In the genomic region with DNA sequence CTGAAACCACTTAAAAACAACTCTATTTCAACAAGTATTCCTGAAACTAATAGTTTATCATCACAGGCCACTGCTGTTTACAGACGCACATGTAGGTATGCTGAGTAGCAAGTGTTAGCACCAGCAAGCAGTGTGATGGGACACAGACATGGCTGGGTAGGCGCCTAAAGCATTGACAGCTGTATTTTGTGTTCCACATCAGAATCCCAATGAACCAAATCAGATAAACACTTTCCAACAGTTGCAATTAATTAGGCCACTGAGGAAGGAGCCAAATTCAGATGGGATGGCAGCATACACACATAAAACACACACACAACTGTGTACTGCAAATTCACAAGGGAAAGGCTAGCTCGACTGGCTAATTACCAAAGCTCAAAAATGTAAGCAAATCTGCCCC, we compare ENCODE assay signal across 29 cellular contexts. TPM values are rescaled to one million over a fixed set of nuclear protein-coding genes. Genes with fewer than 3 reads are reported as not detected.
"Had no signal": no experiment of that assay in that cellular context is flagged by ENCODE, and none has a peak within 500 bp of the region (broad histone marks: within the 10 kb centered on the region; RNA-seq: fewer than 3 reads in every experiment).

No MANE protein-coding gene starts in this region.

- H3K4me1 ChIP-seq: suprapubic skin, uterus had no signal

- H3K4me3 Mint-ChIP-seq: activated CD8-positive, alpha-beta T cell treated with anti-CD3 and anti-CD28 coated beads for 36 hours; activated T-cell treated with anti-CD3 and anti-CD28 coated beads, Interleukin-2, amount 50 U/mL, for 4 hours; activated T-helper 17 cell treated with anti-CD3 and anti-CD28 coated beads, Interleukin-2, amount 50 U/mL, for 72 hours; central memory CD8-positive, alpha-beta T cell; immature natural killer cell; natural killer cell treated with Interleukin-12 subunit alpha and Interleukin-12 subunit beta and Interleukin-15 and Interleukin-18, amount 100 ng/mL, for 72 hours; type B pancreatic cell; WTC11 had no signal

- FAIRE-seq: endometrium, kidney had no signal

- H3K36me3 ChIP-seq: uterus had no signal

- H3K4me3 ChIP-seq: lung, mucosa of descending colon, suprapubic skin, uterus had no signal

- H3K9me3 ChIP-seq: mucosa of descending colon, suprapubic skin, uterus had no signal

- H3K36me3 Mint-ChIP-seq: immature natural killer cell; natural killer cell treated with Interleukin-12 subunit alpha and Interleukin-12 subunit beta and Interleukin-15 and Interleukin-18, amount 100 ng/mL, for 72 hours had no signal

- ATAC-seq: activated CD8-positive, alpha-beta T cell treated with anti-CD3 and anti-CD28 coated beads for 36 hours; activated T-cell treated with anti-CD3 and anti-CD28 coated beads, Interleukin-2, amount 50 U/mL, for 4 hours; activated T-helper 17 cell treated with anti-CD3 and anti-CD28 coated beads, Interleukin-2, amount 50 U/mL, for 72 hours; mucosa of descending colon; natural killer cell treated with Interleukin-12 subunit alpha and Interleukin-12 subunit beta and Interleukin-15 and Interleukin-18, amount 100 ng/mL, for 72 hours; WTC11 had no signal

- DNase-seq: activated CD4-positive, alpha-beta T cell treated with anti-CD3 and anti-CD28 coated beads, Interleukin-2, amount 50 U/mL, for 1 hour; activated CD8-positive, alpha-beta T cell treated with anti-CD3 and anti-CD28 coated beads for 36 hours; activated gamma-delta T cell treated with Interleukin-2 at 50 U/mL for 16 hours; activated naive CD4-positive, alpha-beta T cell treated with anti-CD3 and anti-CD28 coated beads, Interleukin-2, amount 50 U/mL, for 16 hours; activated T-cell treated with anti-CD3 and anti-CD28 coated beads, Interleukin-2, amount 50 U/mL, for 4 hours; amygdala; dermis blood vessel endothelial cell; effector CD4-positive, alpha-beta T cell; foreskin fibroblast; head of caudate nucleus; hippocampal formation; immature natural killer cell; mucosa of descending colon; right cardiac atrium; stimulated activated CD4-positive, alpha-beta T cell treated with anti-CD3 and anti-CD28 coated beads, Interleukin-15, amount 100 ng/mL, for 24 hours; stimulated activated CD4-positive, alpha-beta T cell treated with anti-CD3 and anti-CD28 coated beads, Interleukin-2, amount 100 ng/mL, for 24 hours; stimulated activated naive CD4-positive, alpha-beta T cell; T-helper 2 cell; uterus had no signal

- H3K27ac ChIP-seq: suprapubic skin had no signal

- H3K27me3 ChIP-seq: suprapubic skin, uterus had no signal

- H3K27me3 Mint-ChIP-seq: activated CD8-positive, alpha-beta T cell treated with anti-CD3 and anti-CD28 coated beads for 36 hours; activated T-helper 17 cell treated with anti-CD3 and anti-CD28 coated beads, Interleukin-2, amount 50 U/mL, for 72 hours; natural killer cell treated with Interleukin-12 subunit alpha and Interleukin-12 subunit beta and Interleukin-15 and Interleukin-18, amount 100 ng/mL, for 72 hours; type B pancreatic cell had no signal

- H3K9me3 Mint-ChIP-seq: activated CD8-positive, alpha-beta T cell treated with anti-CD3 and anti-CD28 coated beads for 36 hours; activated T-cell treated with anti-CD3 and anti-CD28 coated beads, Interleukin-2, amount 50 U/mL, for 4 hours; activated T-helper 17 cell treated with anti-CD3 and anti-CD28 coated beads, Interleukin-2, amount 50 U/mL, for 72 hours; central memory CD8-positive, alpha-beta T cell; immature natural killer cell; natural killer cell treated with Interleukin-12 subunit alpha and Interleukin-12 subunit beta and Interleukin-15 and Interleukin-18, amount 100 ng/mL, for 72 hours; type B pancreatic cell; WTC11 had no signal

- H3K4me1 Mint-ChIP-seq: activated T-helper 17 cell treated with anti-CD3 and anti-CD28 coated beads, Interleukin-2, amount 50 U/mL, for 72 hours; central memory CD8-positive, alpha-beta T cell; immature natural killer cell; WTC11 had no signal

- H3K27ac Mint-ChIP-seq: activated CD8-positive, alpha-beta T cell treated with anti-CD3 and anti-CD28 coated beads for 36 hours; activated T-helper 17 cell treated with anti-CD3 and anti-CD28 coated beads, Interleukin-2, amount 50 U/mL, for 72 hours; immature natural killer cell; natural killer cell treated with Interleukin-12 subunit alpha and Interleukin-12 subunit beta and Interleukin-15 and Interleukin-18, amount 100 ng/mL, for 72 hours; type B pancreatic cell; WTC11 had no signal

RNA-seq across cellular contexts. Expression of a gene that starts 33.2 kb away (rescaled TPM):
- total RNA-seq: dermis blood vessel endothelial cell had no signal
- polyA plus RNA-seq: fibroblast of lung had no signal
